1 cellular context compared by ENCODE assay signal in the genomic region with DNA sequence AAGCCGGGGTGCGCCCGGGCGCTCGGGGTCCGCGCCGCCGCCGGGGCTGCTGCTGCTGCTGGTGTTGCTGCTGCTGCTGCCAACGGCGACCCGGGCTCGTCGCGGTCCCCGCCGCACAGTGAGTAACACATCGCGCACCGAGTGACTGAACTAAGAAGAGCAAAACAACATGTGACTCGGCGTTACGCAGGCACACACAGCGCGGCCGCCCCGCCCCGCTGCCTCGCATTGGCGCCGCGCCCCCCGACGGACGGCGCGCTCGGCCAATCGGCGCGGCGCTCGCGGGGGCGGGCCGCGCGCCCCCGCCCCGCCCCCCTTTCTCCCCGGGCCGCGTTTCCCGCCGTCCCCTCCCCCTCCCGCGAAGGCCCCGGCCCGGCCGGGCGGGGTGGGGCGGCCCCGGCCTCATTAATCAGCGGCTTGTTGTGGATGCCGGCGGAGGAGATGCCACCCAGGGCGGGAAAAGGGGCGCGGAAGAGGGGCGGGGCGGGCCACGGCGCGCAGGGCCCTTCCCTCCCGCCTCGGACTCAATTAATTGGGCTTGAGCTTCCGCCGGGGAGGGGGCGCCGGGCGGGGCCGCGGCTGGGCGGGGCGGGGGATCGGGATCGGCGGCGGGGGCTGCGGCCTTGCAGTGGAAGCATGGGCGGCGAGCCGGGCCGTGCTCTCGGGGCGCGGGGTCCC.
TF ChIP-seq lines count a peak whose summit lies in the region.

A gene with protein sequence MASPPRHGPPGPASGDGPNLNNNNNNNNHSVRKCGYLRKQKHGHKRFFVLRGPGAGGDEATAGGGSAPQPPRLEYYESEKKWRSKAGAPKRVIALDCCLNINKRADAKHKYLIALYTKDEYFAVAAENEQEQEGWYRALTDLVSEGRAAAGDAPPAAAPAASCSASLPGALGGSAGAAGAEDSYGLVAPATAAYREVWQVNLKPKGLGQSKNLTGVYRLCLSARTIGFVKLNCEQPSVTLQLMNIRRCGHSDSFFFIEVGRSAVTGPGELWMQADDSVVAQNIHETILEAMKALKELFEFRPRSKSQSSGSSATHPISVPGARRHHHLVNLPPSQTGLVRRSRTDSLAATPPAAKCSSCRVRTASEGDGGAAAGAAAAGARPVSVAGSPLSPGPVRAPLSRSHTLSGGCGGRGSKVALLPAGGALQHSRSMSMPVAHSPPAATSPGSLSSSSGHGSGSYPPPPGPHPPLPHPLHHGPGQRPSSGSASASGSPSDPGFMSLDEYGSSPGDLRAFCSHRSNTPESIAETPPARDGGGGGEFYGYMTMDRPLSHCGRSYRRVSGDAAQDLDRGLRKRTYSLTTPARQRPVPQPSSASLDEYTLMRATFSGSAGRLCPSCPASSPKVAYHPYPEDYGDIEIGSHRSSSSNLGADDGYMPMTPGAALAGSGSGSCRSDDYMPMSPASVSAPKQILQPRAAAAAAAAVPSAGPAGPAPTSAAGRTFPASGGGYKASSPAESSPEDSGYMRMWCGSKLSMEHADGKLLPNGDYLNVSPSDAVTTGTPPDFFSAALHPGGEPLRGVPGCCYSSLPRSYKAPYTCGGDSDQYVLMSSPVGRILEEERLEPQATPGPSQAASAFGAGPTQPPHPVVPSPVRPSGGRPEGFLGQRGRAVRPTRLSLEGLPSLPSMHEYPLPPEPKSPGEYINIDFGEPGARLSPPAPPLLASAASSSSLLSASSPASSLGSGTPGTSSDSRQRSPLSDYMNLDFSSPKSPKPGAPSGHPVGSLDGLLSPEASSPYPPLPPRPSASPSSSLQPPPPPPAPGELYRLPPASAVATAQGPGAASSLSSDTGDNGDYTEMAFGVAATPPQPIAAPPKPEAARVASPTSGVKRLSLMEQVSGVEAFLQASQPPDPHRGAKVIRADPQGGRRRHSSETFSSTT (N-terminal part only) (minus strand): TSS at position 127 of the 678 bp plus-strand sequence. CDS start 530 bp downstream, outside the sequence.

TF ChIP-seq in HEK293, 187 proteins besides CTCF, POLR2A, EP300 and RAD21 (continued from another document and continues in another):
- TF ChIP-seq HIC1 (tag by site-specific recombination; IDR thresholded peaks at IDR 0.05) (peak; percentile 61; the same call in 1 of the 2 replicates), ZNF518A (tag by site-specific recombination; conservative IDR thresholded peaks at IDR 0.05; ENCODE audit: low read depth) (no peak), ZFP69B (tag by site-specific recombination; IDR thresholded peaks at IDR 0.05) (no peak), ZNF830 (tag by site-specific recombination; IDR thresholded peaks at IDR 0.05; ENCODE audit: low read depth) (no peak), ZBTB20 (tag by site-specific recombination; IDR thresholded peaks at IDR 0.05) (no peak), ZNF121 (tag by site-specific recombination; IDR thresholded peaks at IDR 0.05) (no peak), ZNF26 (tag by site-specific recombination; IDR thresholded peaks at IDR 0.05) (no peak), ZNF664 (tag by site-specific recombination; IDR thresholded peaks at IDR 0.05) (no peak), ZNF175 (tag by site-specific recombination; IDR thresholded peaks at IDR 0.05) (no peak), PRDM2 (tag by site-specific recombination; IDR thresholded peaks at IDR 0.05; ENCODE audit: borderline replicate concordance) (no peak), ZIC2 (tag by site-specific recombination; IDR thresholded peaks at IDR 0.05) (no peak; the same call in 1 of the 2 replicates), ZNF677 (tag by site-specific recombination; IDR thresholded peaks at IDR 0.05) (no peak)
- TF ChIP-seq, protein P1, sequence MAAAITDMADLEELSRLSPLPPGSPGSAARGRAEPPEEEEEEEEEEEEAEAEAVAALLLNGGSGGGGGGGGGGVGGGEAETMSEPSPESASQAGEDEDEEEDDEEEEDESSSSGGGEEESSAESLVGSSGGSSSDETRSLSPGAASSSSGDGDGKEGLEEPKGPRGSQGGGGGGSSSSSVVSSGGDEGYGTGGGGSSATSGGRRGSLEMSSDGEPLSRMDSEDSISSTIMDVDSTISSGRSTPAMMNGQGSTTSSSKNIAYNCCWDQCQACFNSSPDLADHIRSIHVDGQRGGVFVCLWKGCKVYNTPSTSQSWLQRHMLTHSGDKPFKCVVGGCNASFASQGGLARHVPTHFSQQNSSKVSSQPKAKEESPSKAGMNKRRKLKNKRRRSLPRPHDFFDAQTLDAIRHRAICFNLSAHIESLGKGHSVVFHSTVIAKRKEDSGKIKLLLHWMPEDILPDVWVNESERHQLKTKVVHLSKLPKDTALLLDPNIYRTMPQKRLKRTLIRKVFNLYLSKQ (tag by site-specific recombination; IDR thresholded peaks at IDR 0.05; ENCODE audit: borderline replicate concordance): no peak
- TF ChIP-seq, protein P2, sequence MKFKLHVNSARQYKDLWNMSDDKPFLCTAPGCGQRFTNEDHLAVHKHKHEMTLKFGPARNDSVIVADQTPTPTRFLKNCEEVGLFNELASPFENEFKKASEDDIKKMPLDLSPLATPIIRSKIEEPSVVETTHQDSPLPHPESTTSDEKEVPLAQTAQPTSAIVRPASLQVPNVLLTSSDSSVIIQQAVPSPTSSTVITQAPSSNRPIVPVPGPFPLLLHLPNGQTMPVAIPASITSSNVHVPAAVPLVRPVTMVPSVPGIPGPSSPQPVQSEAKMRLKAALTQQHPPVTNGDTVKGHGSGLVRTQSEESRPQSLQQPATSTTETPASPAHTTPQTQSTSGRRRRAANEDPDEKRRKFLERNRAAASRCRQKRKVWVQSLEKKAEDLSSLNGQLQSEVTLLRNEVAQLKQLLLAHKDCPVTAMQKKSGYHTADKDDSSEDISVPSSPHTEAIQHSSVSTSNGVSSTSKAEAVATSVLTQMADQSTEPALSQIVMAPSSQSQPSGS (tag by site-specific recombination; IDR thresholded peaks at IDR 0.05; ENCODE audit: low read depth): no peak
- TF ChIP-seq, protein P3, sequence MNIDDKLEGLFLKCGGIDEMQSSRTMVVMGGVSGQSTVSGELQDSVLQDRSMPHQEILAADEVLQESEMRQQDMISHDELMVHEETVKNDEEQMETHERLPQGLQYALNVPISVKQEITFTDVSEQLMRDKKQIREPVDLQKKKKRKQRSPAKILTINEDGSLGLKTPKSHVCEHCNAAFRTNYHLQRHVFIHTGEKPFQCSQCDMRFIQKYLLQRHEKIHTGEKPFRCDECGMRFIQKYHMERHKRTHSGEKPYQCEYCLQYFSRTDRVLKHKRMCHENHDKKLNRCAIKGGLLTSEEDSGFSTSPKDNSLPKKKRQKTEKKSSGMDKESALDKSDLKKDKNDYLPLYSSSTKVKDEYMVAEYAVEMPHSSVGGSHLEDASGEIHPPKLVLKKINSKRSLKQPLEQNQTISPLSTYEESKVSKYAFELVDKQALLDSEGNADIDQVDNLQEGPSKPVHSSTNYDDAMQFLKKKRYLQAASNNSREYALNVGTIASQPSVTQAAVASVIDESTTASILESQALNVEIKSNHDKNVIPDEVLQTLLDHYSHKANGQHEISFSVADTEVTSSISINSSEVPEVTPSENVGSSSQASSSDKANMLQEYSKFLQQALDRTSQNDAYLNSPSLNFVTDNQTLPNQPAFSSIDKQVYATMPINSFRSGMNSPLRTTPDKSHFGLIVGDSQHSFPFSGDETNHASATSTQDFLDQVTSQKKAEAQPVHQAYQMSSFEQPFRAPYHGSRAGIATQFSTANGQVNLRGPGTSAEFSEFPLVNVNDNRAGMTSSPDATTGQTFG (tag by site-specific recombination; IDR thresholded peaks at IDR 0.05; ENCODE audit: borderline replicate concordance): no peak
- TF ChIP-seq, protein P4, sequence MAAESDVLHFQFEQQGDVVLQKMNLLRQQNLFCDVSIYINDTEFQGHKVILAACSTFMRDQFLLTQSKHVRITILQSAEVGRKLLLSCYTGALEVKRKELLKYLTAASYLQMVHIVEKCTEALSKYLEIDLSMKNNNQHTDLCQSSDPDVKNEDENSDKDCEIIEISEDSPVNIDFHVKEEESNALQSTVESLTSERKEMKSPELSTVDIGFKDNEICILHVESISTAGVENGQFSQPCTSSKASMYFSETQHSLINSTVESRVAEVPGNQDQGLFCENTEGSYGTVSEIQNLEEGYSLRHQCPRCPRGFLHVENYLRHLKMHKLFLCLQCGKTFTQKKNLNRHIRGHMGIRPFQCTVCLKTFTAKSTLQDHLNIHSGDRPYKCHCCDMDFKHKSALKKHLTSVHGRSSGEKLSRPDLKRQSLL (tag by site-specific recombination; IDR thresholded peaks at IDR 0.05): no peak
